8 cellular contexts compared by ENCODE assay signal in the genomic region with DNA sequence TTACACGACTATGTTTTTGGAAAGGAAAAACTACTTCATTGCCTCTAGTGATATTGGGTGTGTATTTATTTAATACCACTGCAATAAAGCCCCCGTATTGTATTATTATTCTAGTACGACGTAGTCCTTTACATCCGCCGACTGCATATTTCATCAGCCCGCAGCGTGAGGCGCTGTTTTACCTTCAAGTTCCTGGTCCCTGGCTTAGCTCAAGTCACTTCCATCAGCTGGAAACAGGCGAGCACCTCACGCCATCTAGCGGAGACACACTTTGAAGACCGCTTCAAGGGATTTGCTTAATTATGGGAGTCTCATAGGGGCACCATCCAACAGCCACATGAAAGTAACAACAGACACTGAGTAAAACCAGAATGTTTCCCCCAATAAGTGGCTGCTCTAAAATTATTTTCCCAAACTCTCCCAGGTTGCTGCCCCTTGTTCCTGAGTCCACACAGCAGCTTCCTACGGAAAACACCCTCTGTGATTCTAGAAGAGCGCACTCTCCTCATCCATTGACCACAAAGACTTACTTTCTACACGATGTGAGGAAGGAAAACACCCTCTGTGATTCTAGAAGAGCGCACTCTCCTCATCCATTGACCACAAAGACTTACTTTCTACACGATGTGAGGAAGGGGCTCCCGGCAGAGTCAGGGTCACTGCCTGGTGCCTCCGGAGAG. TPM values are rescaled to one million over a fixed set of nuclear protein-coding genes. Genes with fewer than 3 reads are reported as not detected.
A peak's percentile ranks its signal among the peaks of the same experiment; 100 is the strongest.
DNase-seq lines count a peak whose midpoint lies in the region; ATAC-seq and TF ChIP-seq lines count a peak whose summit lies in the region.

No MANE protein-coding gene starts in this region.

- H3K4me3 ChIP-seq in MG63 (no peak overlapping the region), fibroblast of villous mesenchyme (ENCODE audit: low read depth, low read length) (no peak overlapping the region), thoracic aorta (no peak overlapping the region)

- H3K36me3 ChIP-seq in MG63 = no peaks in the 10 kb centered on the region
- H3K36me3 ChIP-seq in thoracic aorta = no peaks in the 10 kb centered on the region

- no peak overlapping the region for H3K27ac Mint-ChIP-seq in activated T-helper 2 cell treated with anti-CD3 and anti-CD28 coated beads, Interferon-gamma antibody, Interleukin-2, Interleukin-4, amounts not matched to agents 10 μg/mL and 5 μg/mL and 100 μg/mL, durations not matched to agents 14 hours and 24 hours and 36 hours

- H3K4me1 ChIP-seq in thoracic aorta (ENCODE audit: control insufficient read depth in 1 of 2, low read depth in 2 of 2) = no peaks in the 10 kb centered on the region

- H3K27ac ChIP-seq in thoracic aorta = no peak overlapping the region

- TF ChIP-seq CTCF in fibroblast of villous mesenchyme (IDR thresholded peaks at IDR 0.05; ENCODE audit: insufficient read depth, low read depth, low read length) (peak; percentile 85), thoracic aorta (IDR thresholded peaks at IDR 0.05) (peak; percentile 87)

- peaks cover 29% of the 10 kb centered on the region for H3K27me3 Mint-ChIP-seq in activated T-helper 2 cell treated with anti-CD3 and anti-CD28 coated beads, Interferon-gamma antibody, Interleukin-2, Interleukin-4, amounts not matched to agents 10 μg/mL and 5 μg/mL and 100 μg/mL, durations not matched to agents 14 hours and 24 hours and 36 hours (ENCODE audit: low read depth)

- peaks cover 7% of the 10 kb centered on the region for H3K9me3 ChIP-seq in MG63
- H3K9me3 ChIP-seq in thoracic aorta = peaks cover 3% of the 10 kb centered on the region

- no peak overlapping the region for H3K4me3 Mint-ChIP-seq in activated T-helper 2 cell treated with anti-CD3 and anti-CD28 coated beads, Interferon-gamma antibody, Interleukin-2, Interleukin-4, amounts not matched to agents 10 μg/mL and 5 μg/mL and 100 μg/mL, durations not matched to agents 14 hours and 24 hours and 36 hours (ENCODE audit: low read depth)

- peaks cover 10% of the 10 kb centered on the region for H3K4me1 Mint-ChIP-seq in activated T-helper 2 cell treated with anti-CD3 and anti-CD28 coated beads, Interferon-gamma antibody, Interleukin-2, Interleukin-4, amounts not matched to agents 10 μg/mL and 5 μg/mL and 100 μg/mL, durations not matched to agents 14 hours and 24 hours and 36 hours (ENCODE audit: low read depth)

- H3K27me3 ChIP-seq in MG63 = peaks cover 8% of the 10 kb centered on the region
- no peaks in the 10 kb centered on the region for H3K27me3 ChIP-seq in thoracic aorta (replicated peaks; ENCODE audit: insufficient read depth)

- peak; percentile 89 for ATAC-seq in thoracic aorta (ENCODE audit: insufficient number of reproducible peaks, low FRiP score, low read depth)

- peaks cover 23% of the 10 kb centered on the region for H3K9me3 Mint-ChIP-seq in activated T-helper 2 cell treated with anti-CD3 and anti-CD28 coated beads, Interferon-gamma antibody, Interleukin-2, Interleukin-4, amounts not matched to agents 10 μg/mL and 5 μg/mL and 100 μg/mL, durations not matched to agents 14 hours and 24 hours and 36 hours

- intact Hi-C loops in activated T-helper 2 cell treated with anti-CD3 and anti-CD28 coated beads, Interferon-gamma antibody, Interleukin-2, Interleukin-4, amounts not matched to agents 10 μg/mL and 5 μg/mL and 100 μg/mL, durations not matched to agents 14 hours and 24 hours and 36 hours (cut with micrococcal nuclease) = loop anchor here (1.0 to 2.0 kb wide), 2 partner anchors 162 to 1617 kb away; no protein-coding TSS in a partner anchor

- DNase-seq in GM04504 (ENCODE audit: low read depth) (peak; percentile 74), HCEC 1CT (peak; percentile 86), MG63 (peak; percentile 78), SHP77 treated with DMSO at 0.1 percent for 48 hours (lab: John Stamatoyannopoulos, UW) (peak; percentile 86), fibroblast of villous mesenchyme (ENCODE audit: low read depth) (peak; percentile 88), occipital lobe (lab: John Stamatoyannopoulos, UW) (peak; percentile 73), thoracic aorta (ENCODE audit: low spot score) (peak; percentile 62)
- DNase-seq in activated T-helper 2 cell treated with anti-CD3 and anti-CD28 coated beads, Interferon-gamma antibody, Interleukin-2, Interleukin-4, amounts not matched to agents 10 μg/mL and 5 μg/mL and 100 μg/mL, durations not matched to agents 14 hours and 24 hours and 36 hours (ENCODE audit: low spot score) = peak; percentile 72

- H3K36me3 Mint-ChIP-seq in activated T-helper 2 cell treated with anti-CD3 and anti-CD28 coated beads, Interferon-gamma antibody, Interleukin-2, Interleukin-4, amounts not matched to agents 10 μg/mL and 5 μg/mL and 100 μg/mL, durations not matched to agents 14 hours and 24 hours and 36 hours (ENCODE audit: low read depth) = no peaks in the 10 kb centered on the region

RNA-seq across cellular contexts. Expression of a gene that starts 15.7 kb away (rescaled TPM):
- total RNA-seq in MG63 (2014; rRNA removed; shearing (Covaris generic); ENCODE audit: low replicate concordance) = not detected in 2 replicates
- total RNA-seq in activated T-helper 2 cell treated with anti-CD3 and anti-CD28 coated beads, Interferon-gamma antibody, Interleukin-2, Interleukin-4, amounts not matched to agents 10 μg/mL and 5 μg/mL and 100 μg/mL, durations not matched to agents 14 hours and 24 hours and 36 hours = not detected in 2 replicates
- not detected in 2 replicates for total RNA-seq in fibroblast of villous mesenchyme
- total RNA-seq in occipital lobe = 8.6 TPM
- not detected for total RNA-seq in thoracic aorta

RNA-seq across cellular contexts. Expression of a gene that starts 20.6 kb away (rescaled TPM):
- 0.44 TPM in 1 of 2 replicates, not detected in the other for total RNA-seq in MG63 (2014; rRNA removed; shearing (Covaris generic); ENCODE audit: low replicate concordance)
- total RNA-seq in activated T-helper 2 cell treated with anti-CD3 and anti-CD28 coated beads, Interferon-gamma antibody, Interleukin-2, Interleukin-4, amounts not matched to agents 10 μg/mL and 5 μg/mL and 100 μg/mL, durations not matched to agents 14 hours and 24 hours and 36 hours = not detected in 2 replicates
- total RNA-seq in fibroblast of villous mesenchyme (under 0.01 and 0.43 TPM in 2 replicates), occipital lobe (14.3 TPM), thoracic aorta (10 to 100 TPM; 15.9 to 74.5 TPM)

Comparison
In these comparisons a context has a peak if more than half of its experiments do, and no peak if none do; other contexts are left out.
1. RNA of a gene that starts 20.6 kb away (total RNA-seq): 15.9 to 74.5 TPM in thoracic aorta and 14.3 TPM in occipital lobe (single experiment); under 0.01 to 0.43 TPM in fibroblast of villous mesenchyme, 0.44 TPM in MG63 and not detected in activated T-helper 2 cell treated with anti-CD3 and anti-CD28 coated beads, Interferon-gamma antibody, Interleukin-2, Interleukin-4, amounts not matched to agents 10 μg/mL and 5 μg/mL and 100 μg/mL, durations not matched to agents 14 hours and 24 hours and 36 hours; every median in the first group is over 10 times any median in the second.
2. Peak in every context shown above with its lines, with median percentiles within 50 percentile points of each other: DNase-seq.